26 cellular contexts compared by ENCODE assay signal in genomic region chr1:30846587-30846986, GRCh38.
DNase-seq lines count a peak whose midpoint lies in the region; ATAC-seq and TF ChIP-seq lines count a peak whose summit lies in the region.
"Had no signal": no experiment of that assay in that cellular context is flagged by ENCODE, and none has a peak within 500 bp of the region (broad histone marks: within the 10 kb centered on the region; RNA-seq: fewer than 3 reads in every experiment).

No MANE protein-coding gene starts in this region.

- H3K4me1 Mint-ChIP-seq in MCF 10A (ENCODE audit: insufficient read depth, unreplicated experiment), result no peaks in the 10 kb centered on the region
- peaks cover 4% of the 10 kb centered on the region for H3K4me1 Mint-ChIP-seq in chondrocyte (ENCODE audit: low read depth)
- no peaks in the 10 kb centered on the region for H3K4me1 Mint-ChIP-seq in activated T-helper 1 cell treated with anti-CD3 and anti-CD28 coated beads, Interleukin-12 subunit alpha, Interleukin-12 subunit beta, Interleukin-2, Interleukin-4 antibody, amounts not matched to agents 30 ng/mL and 10 ng/mL and 1 ng/mL, durations not matched to agents 14 hours and 24 hours and 36 hours (ENCODE audit: low read depth)

- POLR2A ChIA-PET in MCF 10A (lab: Yijun Ruan, JAX), result interaction anchor here (0.6 to 1.0 kb wide), 2 partner anchors 21 to 23 kb away, joined by 3 to 4 read pairs; no protein-coding TSS in a partner anchor

- H3K4me1 ChIP-seq in breast epithelium (no peaks in the 10 kb centered on the region), muscle layer of colon (ENCODE audit: insufficient read depth, low read length) (peaks cover 9% of the 10 kb centered on the region)
- H3K4me1 ChIP-seq: ascending aorta had no signal

- no peaks in the 10 kb centered on the region for H3K27me3 ChIP-seq in breast epithelium
- no peaks in the 10 kb centered on the region for H3K27me3 ChIP-seq in dorsolateral prefrontal cortex
- no peaks in the 10 kb centered on the region for H3K27me3 ChIP-seq in muscle layer of colon (ENCODE audit: control insufficient read depth in 1 of 2, insufficient read depth in 2 of 2, low read length in 2 of 2)
- H3K27me3 ChIP-seq: ascending aorta had no signal

- H3K27ac ChIP-seq in breast epithelium (peak overlapping the region; percentile 84 to 88), dorsolateral prefrontal cortex (peak overlapping the region in 46 of 59 donors; percentile 6 to 87 (median 78)), muscle layer of colon (ENCODE audit: low read depth, low read length) (peak overlapping the region; percentile 35), substantia nigra (ENCODE audit: low read depth, low read length, poor library complexity, severe bottlenecking) (peak overlapping the region; percentile 86)
- H3K27ac ChIP-seq: ascending aorta had no signal

- H3K9me3 Mint-ChIP-seq in MCF 10A (ENCODE audit: unreplicated experiment), result no peaks in the 10 kb centered on the region
- H3K9me3 Mint-ChIP-seq in chondrocyte (ENCODE audit: low read depth), result no peaks in the 10 kb centered on the region
- H3K9me3 Mint-ChIP-seq in activated T-helper 1 cell treated with anti-CD3 and anti-CD28 coated beads, Interleukin-12 subunit alpha, Interleukin-12 subunit beta, Interleukin-2, Interleukin-4 antibody, amounts not matched to agents 30 ng/mL and 10 ng/mL and 1 ng/mL, durations not matched to agents 14 hours and 24 hours and 36 hours, result no peaks in the 10 kb centered on the region
- H3K9me3 Mint-ChIP-seq: activated naive CD4-positive, alpha-beta T cell treated with anti-CD3 and anti-CD28 coated beads, Interleukin-2, amount 50 U/mL, for 72 hours; nephron had no signal

- no peaks in the 10 kb centered on the region for H3K36me3 Mint-ChIP-seq in MCF 10A (ENCODE audit: insufficient read depth, unreplicated experiment)
- H3K36me3 Mint-ChIP-seq in chondrocyte (ENCODE audit: low read depth), result peaks cover 1% of the 10 kb centered on the region
- no peaks in the 10 kb centered on the region for H3K36me3 Mint-ChIP-seq in activated T-helper 1 cell treated with anti-CD3 and anti-CD28 coated beads, Interleukin-12 subunit alpha, Interleukin-12 subunit beta, Interleukin-2, Interleukin-4 antibody, amounts not matched to agents 30 ng/mL and 10 ng/mL and 1 ng/mL, durations not matched to agents 14 hours and 24 hours and 36 hours (ENCODE audit: low read depth)
- H3K36me3 Mint-ChIP-seq: activated naive CD4-positive, alpha-beta T cell treated with anti-CD3 and anti-CD28 coated beads, Interleukin-2, amount 50 U/mL, for 72 hours had no signal

- H3K4me3 ChIP-seq in breast epithelium, result no peak overlapping the region
- peak overlapping the region in 1 of 59 donors; percentile 35 for H3K4me3 ChIP-seq in dorsolateral prefrontal cortex
- H3K4me3 ChIP-seq in muscle layer of colon (ENCODE audit: low read depth in 1 of 2, low read length in 2 of 2), result no peak overlapping the region
- H3K4me3 ChIP-seq: ascending aorta, GM12878, smooth muscle cell had no signal

- H3K9me3 ChIP-seq in breast epithelium (no peaks in the 10 kb centered on the region), muscle layer of colon (ENCODE audit: low read length) (no peaks in the 10 kb centered on the region)
- H3K9me3 ChIP-seq: ascending aorta had no signal

- no peak overlapping the region for H3K9ac ChIP-seq in muscle layer of colon (ENCODE audit: low read length)

- no TSS peak for BruUV-seq in MCF 10A (replicated peaks; lab: Mats Ljungman, UMichigan)

- CTCF ChIA-PET in MCF 10A (lab: Yijun Ruan, JAX), result interaction anchor here (1.1 to 1.5 kb wide), 2 partner anchors 44 to 45 kb away, joined by 4 read pairs; no protein-coding TSS in a partner anchor

- intact Hi-C loops in breast epithelium (cut with DNase I; ENCODE audit: low total_unique reads) (no loop called here), MCF 10A (cut with micrococcal nuclease) (no loop called here), dorsolateral prefrontal cortex (cut with DNase I) (no loop called here)
- intact Hi-C loops in activated T-helper 1 cell treated with anti-CD3 and anti-CD28 coated beads, Interleukin-12 subunit alpha, Interleukin-12 subunit beta, Interleukin-2, Interleukin-4 antibody, amounts not matched to agents 30 ng/mL and 10 ng/mL and 1 ng/mL, durations not matched to agents 14 hours and 24 hours and 36 hours (cut with micrococcal nuclease), result no loop called here

- peaks cover 50% of the 10 kb centered on the region for H3K27me3 Mint-ChIP-seq in MCF 10A (ENCODE audit: insufficient read depth, unreplicated experiment)
- peaks cover 55% of the 10 kb centered on the region for H3K27me3 Mint-ChIP-seq in chondrocyte (ENCODE audit: low read depth)
- peaks cover 44% of the 10 kb centered on the region for H3K27me3 Mint-ChIP-seq in activated T-helper 1 cell treated with anti-CD3 and anti-CD28 coated beads, Interleukin-12 subunit alpha, Interleukin-12 subunit beta, Interleukin-2, Interleukin-4 antibody, amounts not matched to agents 30 ng/mL and 10 ng/mL and 1 ng/mL, durations not matched to agents 14 hours and 24 hours and 36 hours (ENCODE audit: insufficient read depth)

- H3K27ac Mint-ChIP-seq in MCF 10A (ENCODE audit: low read depth, unreplicated experiment) (no peak overlapping the region), chondrocyte (ENCODE audit: unreplicated experiment) (no peak overlapping the region)
- H3K27ac Mint-ChIP-seq in activated T-helper 1 cell treated with anti-CD3 and anti-CD28 coated beads, Interleukin-12 subunit alpha, Interleukin-12 subunit beta, Interleukin-2, Interleukin-4 antibody, amounts not matched to agents 30 ng/mL and 10 ng/mL and 1 ng/mL, durations not matched to agents 14 hours and 24 hours and 36 hours, result no peak overlapping the region
- H3K27ac Mint-ChIP-seq: activated naive CD4-positive, alpha-beta T cell treated with anti-CD3 and anti-CD28 coated beads, Interleukin-2, amount 50 U/mL, for 72 hours; nephron had no signal

- ATAC-seq in GM21717 (IDR thresholded peaks at IDR 0.05; ENCODE audit: unreplicated experiment), result no peak
- ATAC-seq: activated naive CD4-positive, alpha-beta T cell treated with anti-CD3 and anti-CD28 coated beads, Interleukin-2, amount 50 U/mL, for 72 hours had no signal

- no peak overlapping the region for H3K4me3 Mint-ChIP-seq in MCF 10A (ENCODE audit: unreplicated experiment)
- H3K4me3 Mint-ChIP-seq in chondrocyte (ENCODE audit: unreplicated experiment), result no peak overlapping the region
- no peak overlapping the region for H3K4me3 Mint-ChIP-seq in activated T-helper 1 cell treated with anti-CD3 and anti-CD28 coated beads, Interleukin-12 subunit alpha, Interleukin-12 subunit beta, Interleukin-2, Interleukin-4 antibody, amounts not matched to agents 30 ng/mL and 10 ng/mL and 1 ng/mL, durations not matched to agents 14 hours and 24 hours and 36 hours
- H3K4me3 Mint-ChIP-seq: nephron had no signal

- no peak for TF ChIP-seq POLR2A in breast epithelium (IDR thresholded peaks at IDR 0.05)

- TF ChIP-seq CTCF in breast epithelium (IDR thresholded peaks at IDR 0.05) (no peak), MCF 10A (IDR thresholded peaks at IDR 0.05; ENCODE audit: unreplicated experiment) (no peak), dorsolateral prefrontal cortex (IDR thresholded peaks at IDR 0.05 in 54 of 56, conservative IDR thresholded peaks at IDR 0.05 in 2 of 56; ENCODE audit: low read depth in 1 of 56, partially characterized antibody in 56 of 56) (no peak), chondrocyte (IDR thresholded peaks at IDR 0.05) (no peak)

- H3K36me3 ChIP-seq in breast epithelium (no peaks in the 10 kb centered on the region), muscle layer of colon (ENCODE audit: insufficient read depth, low read length) (no peaks in the 10 kb centered on the region)
- H3K36me3 ChIP-seq: ascending aorta had no signal

- DNase-seq in breast epithelium (ENCODE audit: low spot score in 2 of 2) (no peak), MCF 10A (ENCODE audit: unreplicated experiment) (no peak), dorsolateral prefrontal cortex (no peak), substantia nigra (lab: John Stamatoyannopoulos, UW) (no peak), chondrocyte (ENCODE audit: low spot score) (no peak)
- no peak for DNase-seq in activated T-helper 1 cell treated with anti-CD3 and anti-CD28 coated beads, Interleukin-12 subunit alpha, Interleukin-12 subunit beta, Interleukin-2, Interleukin-4 antibody, amounts not matched to agents 30 ng/mL and 10 ng/mL and 1 ng/mL, durations not matched to agents 14 hours and 24 hours and 36 hours (ENCODE audit: low spot score)
- DNase-seq: activated CD4-positive, alpha-beta T cell treated with anti-CD3 and anti-CD28 coated beads for 48 hours; cerebellar nuclear complex; DMS79; erythroblast; foreskin melanocyte; Kasumi-1; midbrain; NCI-H1048; NCI-H187; stimulated activated CD4-positive, alpha-beta T cell treated with anti-CD3 and anti-CD28 coated beads, Interleukin-2, amount 100 ng/mL, for 48 hours; stimulated activated naive CD4-positive, alpha-beta T cell; T-helper 2 cell; trophoblast cell had no signal

Comparison
In these comparisons a context has a peak if more than half of its experiments do, and no peak if none do; other contexts are left out.
1. H3K27ac ChIP-seq: peak in every context shown above with its lines; median percentile 86 in breast epithelium; 86 in substantia nigra; 78 in dorsolateral prefrontal cortex; 35 in muscle layer of colon.